ENCODE assay signal across 1 cellular context in genomic region chr7:38171558-38172403, GRCh38.
TF ChIP-seq lines count a peak whose summit lies in the region.

No MANE protein-coding gene starts in this region.

TF ChIP-seq in IMR-90, 13 proteins besides CTCF, POLR2A, EP300 and RAD21 (continued from another document):
- TF ChIP-seq MAZ (IDR thresholded peaks at IDR 0.05; ENCODE audit: borderline replicate concordance, low read depth, low read length) (no peak), FOS (IDR thresholded peaks at IDR 0.05; ENCODE audit: low read depth, low read length) (no peak)
TF ChIP-seq in IMR-90: peak in this region for 1.
